Comparison of ENCODE assay signal across 3 cellular contexts in genomic region chr13:88541993-88542392, GRCh38.
TF ChIP-seq lines count a peak whose summit lies in the region.

No MANE protein-coding gene starts in this region.

TF ChIP-seq in A549, 52 proteins besides CTCF, POLR2A, EP300 and RAD21:
- TF ChIP-seq MAFK (IDR thresholded peaks at IDR 0.05; ENCODE audit: partially characterized antibody) (peak; percentile 50), FOSL2 (IDR thresholded peaks at IDR 0.05) (no peak), FOSL2 (CRISPR knock-in tag; IDR thresholded peaks at IDR 0.05) (no peak)

TF ChIP-seq in IMR-90, 13 proteins besides CTCF, POLR2A, EP300 and RAD21 (continued from another document):
- TF ChIP-seq USF2 (IDR thresholded peaks at IDR 0.05; ENCODE audit: low read depth, low read length) (no peak), FOS (IDR thresholded peaks at IDR 0.05; ENCODE audit: low read depth, low read length) (no peak), MAZ (IDR thresholded peaks at IDR 0.05; ENCODE audit: borderline replicate concordance, low read depth, low read length) (no peak), NFE2L2 (IDR thresholded peaks at IDR 0.05; ENCODE audit: low read depth, low read length) (no peak), BHLHE40 (IDR thresholded peaks at IDR 0.05; ENCODE audit: low read depth, low read length) (no peak), MAFK (IDR thresholded peaks at IDR 0.05; ENCODE audit: low read depth, low read length) (peak; percentile 87), ELK1 (IDR thresholded peaks at IDR 0.05; ENCODE audit: borderline replicate concordance, low read depth, low read length) (no peak)

TF ChIP-seq in H1, 55 proteins besides CTCF, POLR2A, EP300 and RAD21:
- 0 out of 2 replicates have a peak, but pooled peaks have one; percentile 17 for TF ChIP-seq MAFK (IDR thresholded peaks at IDR 0.05; ENCODE audit: low read depth, low read length)
- no peak for TF ChIP-seq EZH2 (IDR thresholded peaks at IDR 0.05; ENCODE audit: low read depth, low read length, severe bottlenecking)
